14 cellular contexts compared by ENCODE assay signal in genomic region chr6:32949113-32949512, GRCh38. TPM values are rescaled to one million over a fixed set of nuclear protein-coding genes. Genes with fewer than 3 reads are reported as not detected.
"Had no signal": no experiment of that assay in that cellular context is flagged by ENCODE, and none has a peak within 500 bp of the region (broad histone marks: within the 10 kb centered on the region; RNA-seq: fewer than 3 reads in every experiment).

No MANE protein-coding gene starts in this region.

- H3K27me3 Mint-ChIP-seq: activated CD4-positive, alpha-beta memory T cell treated with anti-CD3 and anti-CD28 coated beads for 36 hours; activated naive CD8-positive, alpha-beta T cell treated with anti-CD3 and anti-CD28 coated beads, Interleukin-2, amount 50 U/mL, for 24 hours had no signal

- H3K4me3 Mint-ChIP-seq: activated CD4-positive, alpha-beta memory T cell treated with anti-CD3 and anti-CD28 coated beads for 36 hours; activated naive CD8-positive, alpha-beta T cell treated with anti-CD3 and anti-CD28 coated beads, Interleukin-2, amount 50 U/mL, for 24 hours; activated T-cell treated with anti-CD3 and anti-CD28 coated beads, Interleukin-2, amount 50 U/mL, for 72 hours; nephron had no signal

- H3K27ac ChIP-seq: foreskin keratinocyte, heart left ventricle, sigmoid colon, stomach, thoracic aorta had no signal

- H3K4me3 ChIP-seq: mucosa of descending colon, sigmoid colon, thoracic aorta had no signal

- H3K9me3 Mint-ChIP-seq: activated naive CD8-positive, alpha-beta T cell treated with anti-CD3 and anti-CD28 coated beads, Interleukin-2, amount 50 U/mL, for 24 hours; nephron had no signal

- H3K4me1 ChIP-seq: foreskin keratinocyte had no signal

- H3K9me3 ChIP-seq: sigmoid colon, thoracic aorta had no signal

- H3K27ac Mint-ChIP-seq: activated CD4-positive, alpha-beta memory T cell treated with anti-CD3 and anti-CD28 coated beads for 36 hours; activated naive CD8-positive, alpha-beta T cell treated with anti-CD3 and anti-CD28 coated beads, Interleukin-2, amount 50 U/mL, for 24 hours; activated T-cell treated with anti-CD3 and anti-CD28 coated beads, Interleukin-2, amount 50 U/mL, for 72 hours; nephron had no signal

- H3K27me3 ChIP-seq: heart left ventricle, sigmoid colon, stomach had no signal

- H3K36me3 ChIP-seq: sigmoid colon, thoracic aorta had no signal

- H3K36me3 Mint-ChIP-seq: activated CD4-positive, alpha-beta memory T cell treated with anti-CD3 and anti-CD28 coated beads for 36 hours had no signal

- DNase-seq: activated CD4-positive, alpha-beta memory T cell treated with anti-CD3 and anti-CD28 coated beads for 36 hours; activated CD4-positive, CD25-positive, alpha-beta regulatory T cell treated with anti-CD3 and anti-CD28 coated beads, Interleukin-2, amount 50 U/mL, for 72 hours; activated naive CD8-positive, alpha-beta T cell treated with anti-CD3 and anti-CD28 coated beads, Interleukin-2, amount 50 U/mL, for 24 hours; activated T-cell treated with anti-CD3 and anti-CD28 coated beads, Interleukin-2, amount 50 U/mL, for 72 hours; foreskin keratinocyte; heart left ventricle; mammary epithelial cell; mucosa of descending colon; sigmoid colon; stomach had no signal

- ATAC-seq: activated naive CD8-positive, alpha-beta T cell treated with anti-CD3 and anti-CD28 coated beads, Interleukin-2, amount 50 U/mL, for 24 hours; activated T-cell treated with anti-CD3 and anti-CD28 coated beads, Interleukin-2, amount 50 U/mL, for 72 hours; foreskin keratinocyte; heart left ventricle; left lobe of liver; mucosa of descending colon had no signal

RNA-seq across cellular contexts. Expression of gene HLA-DMB, which starts 8.3 kb away (rescaled TPM):
- total RNA-seq: endothelial cell of umbilical vein, mammary epithelial cell had no signal
- polyA plus RNA-seq: foreskin keratinocyte had no signal
